In genomic region chr2:37692731-37693130, GRCh38 we compare ENCODE assay signal across 27 cellular contexts.
"Had no signal": no experiment of that assay in that cellular context is flagged by ENCODE, and none has a peak within 500 bp of the region (broad histone marks: within the 10 kb centered on the region; RNA-seq: fewer than 3 reads in every experiment).

No MANE protein-coding gene starts in this region.

- DNase-seq: immature natural killer cell; kidney; left colon; left lung; lower lobe of right lung; mesendoderm; midbrain; mucosa of descending colon; naive thymus-derived CD4-positive, alpha-beta T cell; ovary; right lobe of liver; stimulated activated CD4-positive, alpha-beta T cell treated with anti-CD3 and anti-CD28 coated beads, Interleukin-1b, Interleukin-23, amount 100 ng/mL, for 48 hours; stimulated activated CD4-positive, alpha-beta T cell treated with anti-CD3 and anti-CD28 coated beads, Interleukin-2, amount 100 ng/mL, for 48 hours; stimulated activated CD4-positive, alpha-beta T cell treated with anti-CD3 and anti-CD28 coated beads, Interleukin-4, amount 100 ng/mL, for 4 hours; stimulated activated CD8-positive, alpha-beta memory T cell treated with anti-CD3 and anti-CD28 coated beads, Interleukin-4, amount 100 ng/mL, for 48 hours; stimulated activated naive CD8-positive, alpha-beta T cell treated with anti-CD3 and anti-CD28 coated beads, Interleukin-15, Interleukin-2, amounts not matched to agents 100 U/mL and 50 U/mL, for 24 hours; stomach; testis; thyroid gland; transverse colon; upper lobe of left lung had no signal

- H3K4me1 ChIP-seq: left lung, right lobe of liver, thyroid gland had no signal

- ATAC-seq: left colon; left lung; lower lobe of right lung; mucosa of descending colon; naive thymus-derived CD4-positive, alpha-beta T cell; natural killer cell treated with Interleukin-12 subunit alpha and Interleukin-12 subunit beta and Interleukin-15 and Interleukin-18, amount 100 ng/mL, for 72 hours; right lobe of liver; stimulated activated memory B cell treated with anti-CD40 and anti-IgM and Interleukin-4, amounts not matched to agents 10 μg/mL and 1 μg/mL and 100 μg/mL, for 72 hours; stimulated activated naive CD8-positive, alpha-beta T cell treated with anti-CD3 and anti-CD28 coated beads, Interleukin-15, Interleukin-2, amounts not matched to agents 100 U/mL and 50 U/mL, for 24 hours had no signal

- H3K4me3 ChIP-seq: left lung, lower lobe of right lung, mucosa of descending colon, ovary, right atrium auricular region, right lobe of liver, smooth muscle cell, stomach, testis, thyroid gland, transverse colon, upper lobe of left lung, vagina had no signal

- H3K27ac Mint-ChIP-seq: immature natural killer cell; natural killer cell treated with Interleukin-12 subunit alpha and Interleukin-12 subunit beta and Interleukin-15 and Interleukin-18, amount 100 ng/mL, for 72 hours; progenitor cell of endocrine pancreas; stimulated activated memory B cell treated with anti-CD40 and anti-IgM and Interleukin-4, amounts not matched to agents 10 μg/mL and 1 μg/mL and 100 μg/mL, for 72 hours had no signal

- H3K27me3 Mint-ChIP-seq: natural killer cell treated with Interleukin-12 subunit alpha and Interleukin-12 subunit beta and Interleukin-15 and Interleukin-18, amount 100 ng/mL, for 72 hours; progenitor cell of endocrine pancreas; stimulated activated memory B cell treated with anti-CD40 and anti-IgM and Interleukin-4, amounts not matched to agents 10 μg/mL and 1 μg/mL and 100 μg/mL, for 72 hours had no signal

- H3K4me2 ChIP-seq: smooth muscle cell had no signal

- H3K27ac ChIP-seq: left lung, lower lobe of right lung, ovary, right atrium auricular region, right lobe of liver, stomach, testis, thyroid gland, transverse colon, upper lobe of left lung, vagina had no signal

- H3K4me1 Mint-ChIP-seq: immature natural killer cell; naive thymus-derived CD4-positive, alpha-beta T cell; stimulated activated memory B cell treated with anti-CD40 and anti-IgM and Interleukin-4, amounts not matched to agents 10 μg/mL and 1 μg/mL and 100 μg/mL, for 72 hours had no signal

- H3K27me3 ChIP-seq: left lung, ovary, right atrium auricular region, right lobe of liver, stomach, testis, thyroid gland, transverse colon, upper lobe of left lung, vagina had no signal

- H3K4me3 Mint-ChIP-seq: immature natural killer cell; naive thymus-derived CD4-positive, alpha-beta T cell; natural killer cell treated with Interleukin-12 subunit alpha and Interleukin-12 subunit beta and Interleukin-15 and Interleukin-18, amount 100 ng/mL, for 72 hours; stimulated activated memory B cell treated with anti-CD40 and anti-IgM and Interleukin-4, amounts not matched to agents 10 μg/mL and 1 μg/mL and 100 μg/mL, for 72 hours had no signal

- H3K36me3 Mint-ChIP-seq: immature natural killer cell; natural killer cell treated with Interleukin-12 subunit alpha and Interleukin-12 subunit beta and Interleukin-15 and Interleukin-18, amount 100 ng/mL, for 72 hours; stimulated activated memory B cell treated with anti-CD40 and anti-IgM and Interleukin-4, amounts not matched to agents 10 μg/mL and 1 μg/mL and 100 μg/mL, for 72 hours had no signal

- H3K9me3 ChIP-seq: left lung, lower lobe of right lung, mucosa of descending colon, ovary, right atrium auricular region, right lobe of liver, stomach, testis, thyroid gland, transverse colon, upper lobe of left lung, vagina had no signal

- H3K36me3 ChIP-seq: left lung, lower lobe of right lung, ovary, right atrium auricular region, right lobe of liver, stomach, thyroid gland, transverse colon, upper lobe of left lung, vagina had no signal

- H3K9me3 Mint-ChIP-seq: immature natural killer cell had no signal
